ENCODE assay signal across 12 cellular contexts in the genomic region with DNA sequence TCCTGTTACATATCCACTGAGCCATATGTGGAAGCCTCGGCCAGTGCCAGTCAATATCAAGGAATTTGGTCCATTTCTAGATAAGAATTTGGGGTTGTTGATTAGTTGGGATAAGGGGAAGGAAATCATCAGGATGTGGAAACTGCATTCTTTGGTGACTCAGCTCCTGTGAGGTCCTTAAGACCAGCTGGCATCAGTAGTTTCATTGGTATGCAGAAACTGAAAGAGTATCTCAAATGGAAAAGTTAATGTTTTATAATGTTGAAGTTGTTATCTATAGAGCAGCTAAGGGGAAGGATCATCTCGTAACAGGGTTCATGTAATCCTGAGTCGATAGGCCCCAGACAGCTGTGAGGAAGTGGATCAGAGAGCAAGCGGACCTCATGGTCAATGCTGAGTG. TPM values are rescaled to one million over a fixed set of nuclear protein-coding genes. Genes with fewer than 3 reads are reported as not detected.
DNase-seq lines count a peak whose midpoint lies in the region; ATAC-seq and TF ChIP-seq lines count a peak whose summit lies in the region.
"Had no signal": no experiment of that assay in that cellular context is flagged by ENCODE, and none has a peak within 500 bp of the region (broad histone marks: within the 10 kb centered on the region; RNA-seq: fewer than 3 reads in every experiment).

No MANE protein-coding gene starts in this region.

- no peak overlapping the region for H3K4me3 ChIP-seq in astrocyte of the cerebellum (ENCODE audit: low read depth, low read length)
- no peak overlapping the region for H3K4me3 ChIP-seq in kidney epithelial cell (ENCODE audit: low read depth, low read length)

- H3K27me3 ChIP-seq in kidney epithelial cell (ENCODE audit: control insufficient read depth, insufficient read depth, low read length): no peaks in the 10 kb centered on the region

- H3K36me3 ChIP-seq in kidney epithelial cell (ENCODE audit: control insufficient read depth, insufficient read depth, low read length): no peaks in the 10 kb centered on the region

- TF ChIP-seq CTCF in astrocyte of the cerebellum (IDR thresholded peaks at IDR 0.05; ENCODE audit: low read depth, low read length, missing control alignments): no peak
- no peak for TF ChIP-seq CTCF in kidney epithelial cell (IDR thresholded peaks at IDR 0.05; ENCODE audit: insufficient read depth, low read length, poor library complexity, severe bottlenecking)

- in situ Hi-C loops in ACHN (cut with HindIII; ENCODE audit: low pct_ligation_motif_present, low pct_unique_long_range_greater_than_20kb, low sequenced_read_pairs) (no loop called here), astrocyte of the cerebellum (cut with HindIII; ENCODE audit: low sequenced_read_pairs) (no loop called here)

- DNase-seq in ACHN (peak; percentile 85), HS-27A (ENCODE audit: low read depth) (peak; percentile 91), astrocyte of the cerebellum (ENCODE audit: low read depth) (peak; percentile 53), kidney epithelial cell (ENCODE audit: low read depth) (peak; percentile 12), cortex of kidney (lab: John Stamatoyannopoulos, UW) (no peak), iPS-NIHi11 (ENCODE audit: low spot score) (no peak)
- DNase-seq: activated CD4-positive, alpha-beta T cell treated with anti-CD3 and anti-CD28 coated beads for 4 hours; CD4-positive, CD25-positive, alpha-beta regulatory T cell; midbrain; NCI-H1048 had no signal

- ATAC-seq in HG03342 (IDR thresholded peaks at IDR 0.05; ENCODE audit: unreplicated experiment) (no peak), GM21576 (IDR thresholded peaks at IDR 0.05; ENCODE audit: unreplicated experiment) (no peak)

RNA-seq across cellular contexts. Expression of a gene that starts 52.5 kb away (rescaled TPM):
- 105 and 127 TPM in 2 replicates for total RNA-seq in kidney epithelial cell

Comparison
In these comparisons a context has a peak if more than half of its experiments do, and no peak if none do; other contexts are left out.
1. DNase-seq: peak in ACHN (single experiment), HS-27A (single experiment), astrocyte of the cerebellum (single experiment) and kidney epithelial cell (single experiment); none in cortex of kidney (single experiment) and iPS-NIHi11 (single experiment).